In genomic region chr3:279325-279724, GRCh38 we compare ENCODE assay signal across 19 cellular contexts.
"Had no signal": no experiment of that assay in that cellular context is flagged by ENCODE, and none has a peak within 500 bp of the region (broad histone marks: within the 10 kb centered on the region; RNA-seq: fewer than 3 reads in every experiment).

No MANE protein-coding gene starts in this region.

- H3K9ac ChIP-seq: neural progenitor cell had no signal

- DNase-seq: activated CD4-positive, alpha-beta T cell treated with anti-CD3 and anti-CD28 coated beads, Interleukin-2, amount 10 ng/mL, durations not matched to agents 24 days and 14 days; activated CD8-positive, alpha-beta memory T cell treated with anti-CD3 and anti-CD28 coated beads, Interleukin-2, amount 50 U/mL, for 48 hours; activated gamma-delta T cell; activated T-cell treated with anti-CD3 and anti-CD28 coated beads, Interleukin-2, amount 50 U/mL, for 72 hours; amniotic stem cell; body of pancreas; caudate nucleus; cortex of kidney; effector memory CD4-positive, alpha-beta T cell; foreskin keratinocyte; glutamatergic neuron; kidney glomerular epithelial cell; stimulated activated CD4-positive, alpha-beta T cell treated with anti-CD3 and anti-CD28 coated beads, Interleukin-12 subunit alpha, Interleukin-12 subunit beta, amount 100 ng/mL, for 4 hours; stimulated activated CD4-positive, alpha-beta T cell treated with anti-CD3 and anti-CD28 coated beads, Interleukin-2, amount 100 ng/mL, for 24 hours; T-helper 2 cell; uterus had no signal

- H3K4me3 ChIP-seq: body of pancreas, neural progenitor cell, tibial nerve, uterus had no signal

- H3K4me1 ChIP-seq: body of pancreas, foreskin keratinocyte, neural progenitor cell, uterus had no signal

- H2AFZ ChIP-seq: neural progenitor cell had no signal

- H3K36me3 ChIP-seq: neural progenitor cell, tibial nerve, uterus had no signal

- H3K27ac ChIP-seq: body of pancreas, foreskin keratinocyte, neural progenitor cell, uterus had no signal

- ATAC-seq: activated T-cell treated with anti-CD3 and anti-CD28 coated beads, Interleukin-2, amount 50 U/mL, for 72 hours; body of pancreas; foreskin keratinocyte; stimulated activated effector memory CD8-positive, alpha-beta T cell treated with anti-CD3 and anti-CD28 coated beads, Interleukin-12 subunit alpha, Interleukin-12 subunit beta, amount 100 ng/mL, for 72 hours had no signal

- H3K4me2 ChIP-seq: neural progenitor cell had no signal

- H3K27me3 ChIP-seq: body of pancreas, foreskin keratinocyte, tibial nerve, uterus had no signal

- H3K9me3 ChIP-seq: body of pancreas, uterus had no signal
